In the genomic region with DNA sequence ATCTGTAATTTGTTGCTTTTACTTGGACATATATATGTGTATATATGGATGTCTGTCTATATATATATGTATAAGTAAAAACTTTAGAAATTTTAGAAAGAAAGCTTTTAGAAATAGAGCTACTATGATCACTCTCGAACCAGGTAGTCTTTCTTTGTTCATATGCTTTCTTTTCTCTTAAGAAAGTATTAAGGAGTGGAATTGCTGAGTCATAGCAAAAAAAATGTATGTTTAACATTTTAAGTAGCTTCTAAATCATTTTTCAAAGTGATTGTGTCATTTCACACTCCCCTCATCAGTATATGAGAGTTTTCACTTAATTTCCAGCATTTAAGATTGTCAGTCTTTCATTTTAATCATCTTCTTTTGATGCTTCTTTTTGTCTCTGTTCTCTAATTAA, we compare ENCODE assay signal across 15 cellular contexts.
DNase-seq lines count a peak whose midpoint lies in the region; ATAC-seq and TF ChIP-seq lines count a peak whose summit lies in the region.
"Had no signal": no experiment of that assay in that cellular context is flagged by ENCODE, and none has a peak within 500 bp of the region (broad histone marks: within the 10 kb centered on the region; RNA-seq: fewer than 3 reads in every experiment).

No MANE protein-coding gene starts in this region.

- POLR2A ChIA-PET in IMR-90 (lab: Charles Lee; ENCODE audit: unreplicated experiment) (no interaction called here), A673 (lab: Charles Lee; ENCODE audit: low non-redundant PET) (no interaction called here)

- H3K9ac ChIP-seq in IMR-90 (ENCODE audit: low read depth, low read length) (no peak overlapping the region), adipocyte (ENCODE audit: low read length) (no peak overlapping the region)

- no peak for ATAC-seq in IMR-90 (ENCODE audit: low read depth)

- TF ChIP-seq RAD21 in IMR-90 (IDR thresholded peaks at IDR 0.05; ENCODE audit: low read length): no peak

- intact Hi-C loops in IMR-90 (cut with micrococcal nuclease): no loop called here
- intact Hi-C loops in A673 (cut with micrococcal nuclease; ENCODE audit: unreplicated experiment): no loop called here

- no peak overlapping the region for H2BK15ac ChIP-seq in IMR-90 (ENCODE audit: low read depth, low read length)

- H3K18ac ChIP-seq in IMR-90 (ENCODE audit: low read depth, low read length): no peak overlapping the region

- no peaks in the 10 kb centered on the region for H3K27me3 Mint-ChIP-seq in mesothelial cell of epicardium (ENCODE audit: low read depth)
- H3K27me3 Mint-ChIP-seq in activated T-cell treated with anti-CD3 and anti-CD28 coated beads, Interleukin-2, amount 50 U/mL, for 24 hours: no peaks in the 10 kb centered on the region
- H3K27me3 Mint-ChIP-seq in activated naive CD4-positive, alpha-beta T cell treated with anti-CD3 and anti-CD28 coated beads, Interleukin-2, amount 10 ng/mL, durations not matched to agents 7 days and 5 days: no peaks in the 10 kb centered on the region

- no peaks in the 10 kb centered on the region for H3K9me3 Mint-ChIP-seq in mesothelial cell of epicardium
- H3K9me3 Mint-ChIP-seq in activated T-cell treated with anti-CD3 and anti-CD28 coated beads, Interleukin-2, amount 50 U/mL, for 24 hours: peaks cover 6% of the 10 kb centered on the region
- no peaks in the 10 kb centered on the region for H3K9me3 Mint-ChIP-seq in activated naive CD4-positive, alpha-beta T cell treated with anti-CD3 and anti-CD28 coated beads, Interleukin-2, amount 10 ng/mL, durations not matched to agents 7 days and 5 days

- no peaks in the 10 kb centered on the region for H3K36me3 ChIP-seq in IMR-90 (ENCODE audit: control insufficient read depth, insufficient read depth, low read length)
- no peaks in the 10 kb centered on the region for H3K36me3 ChIP-seq in adipocyte (ENCODE audit: control insufficient read depth, insufficient read depth, low read length, severe bottlenecking)
- no peaks in the 10 kb centered on the region for H3K36me3 ChIP-seq in A673 (ENCODE audit: insufficient read depth, low read length, poor library complexity, severe bottlenecking)

- no peak overlapping the region for H3K23ac ChIP-seq in IMR-90 (ENCODE audit: low read depth, low read length)

- no CpG with 5 or more reads among the region's 1 CpG for WGBS in IMR-90 (ENCODE audit: extremely low coverage in 2 of 2, insufficient read length in 1 of 2), 2 experiments

- no peak overlapping the region for H2AK9ac ChIP-seq in IMR-90 (replicated peaks; ENCODE audit: low read depth, low read length, poor library complexity)

- dilution Hi-C loops in IMR-90 (cut with HindIII; ENCODE audit: low sequenced_read_pairs, unreplicated experiment): no loop called here

- peak overlapping the region; percentile 37 for H3K27ac Mint-ChIP-seq in mesothelial cell of epicardium
- H3K27ac Mint-ChIP-seq in activated T-cell treated with anti-CD3 and anti-CD28 coated beads, Interleukin-2, amount 50 U/mL, for 24 hours: no peak overlapping the region
- H3K27ac Mint-ChIP-seq in activated naive CD4-positive, alpha-beta T cell treated with anti-CD3 and anti-CD28 coated beads, Interleukin-2, amount 10 ng/mL, durations not matched to agents 7 days and 5 days: no peak overlapping the region

- H3K9me1 ChIP-seq in IMR-90 (ENCODE audit: insufficient read depth, low read length): no peaks in the 10 kb centered on the region

- no peaks in the 10 kb centered on the region for H3K79me1 ChIP-seq in IMR-90 (ENCODE audit: low read depth in 1 of 2, low read length in 2 of 2)

- H2AFZ ChIP-seq in IMR-90 (replicated peaks; ENCODE audit: low read length, poor library complexity): no peak overlapping the region

- peaks cover 10% of the 10 kb centered on the region for H3K4me1 Mint-ChIP-seq in mesothelial cell of epicardium
- H3K4me1 Mint-ChIP-seq in activated T-cell treated with anti-CD3 and anti-CD28 coated beads, Interleukin-2, amount 50 U/mL, for 24 hours (ENCODE audit: low read depth): no peaks in the 10 kb centered on the region
- no peaks in the 10 kb centered on the region for H3K4me1 Mint-ChIP-seq in activated naive CD4-positive, alpha-beta T cell treated with anti-CD3 and anti-CD28 coated beads, Interleukin-2, amount 10 ng/mL, durations not matched to agents 7 days and 5 days

- H3K14ac ChIP-seq in IMR-90 (replicated peaks; ENCODE audit: low read depth, low read length): no peak overlapping the region

- H2BK5ac ChIP-seq in IMR-90 (ENCODE audit: low read depth, low read length, poor library complexity, severe bottlenecking): no peak overlapping the region

- no peak overlapping the region for H2BK120ac ChIP-seq in IMR-90 (ENCODE audit: low read depth, low read length)

- H3K4me3 Mint-ChIP-seq in mesothelial cell of epicardium: no peak overlapping the region
- no peak overlapping the region for H3K4me3 Mint-ChIP-seq in activated T-cell treated with anti-CD3 and anti-CD28 coated beads, Interleukin-2, amount 50 U/mL, for 24 hours
- no peak overlapping the region for H3K4me3 Mint-ChIP-seq in activated naive CD4-positive, alpha-beta T cell treated with anti-CD3 and anti-CD28 coated beads, Interleukin-2, amount 10 ng/mL, durations not matched to agents 7 days and 5 days

- H3K4me2 ChIP-seq in IMR-90 (ENCODE audit: low read depth, low read length): no peak overlapping the region

- no peaks in the 10 kb centered on the region for H4K20me1 ChIP-seq in IMR-90 (ENCODE audit: insufficient read depth, low read length)

- no peak for TF ChIP-seq POLR2A in IMR-90 (IDR thresholded peaks at IDR 0.05; ENCODE audit: low read depth, low read length)

- DNase-seq in ELR (ENCODE audit: low read depth) (peak; percentile 16), IMR-90 (no peak), adipocyte (ENCODE audit: low read depth) (peak; percentile 32), mesothelial cell of epicardium (ENCODE audit: low spot score in 2 of 2, unreplicated experiment in 2 of 2) (no peak), A673 (ENCODE audit: low spot score) (no peak), GM19238 (ENCODE audit: insufficient read length, low spot score) (no peak)
- DNase-seq in activated T-cell treated with anti-CD3 and anti-CD28 coated beads, Interleukin-2, amount 50 U/mL, for 24 hours: no peak
- no peak for DNase-seq in activated naive CD4-positive, alpha-beta T cell treated with anti-CD3 and anti-CD28 coated beads, Interleukin-2, amount 10 ng/mL, durations not matched to agents 7 days and 5 days
- DNase-seq: AML-193, DMS79, GOT3, NCI-H1105 treated with DMSO at 0.1 percent for 48 hours, NCI-H1694, NCI-H748 treated with DMSO at 0.1 percent for 48 hours had no signal

- BruUV-seq in IMR-90 (replicated peaks; lab: Mats Ljungman, UMichigan) (no TSS peak), A673 (replicated peaks; lab: Mats Ljungman, UMichigan) (no TSS peak)

- H3K27me3 ChIP-seq in IMR-90 (ENCODE audit: control insufficient read depth, insufficient read depth, low read length) (no peaks in the 10 kb centered on the region), adipocyte (replicated peaks; ENCODE audit: control insufficient read depth, insufficient read depth, low read length) (no peaks in the 10 kb centered on the region), A673 (replicated peaks; ENCODE audit: insufficient read depth, low read depth, low read length, poor library complexity) (no peaks in the 10 kb centered on the region)

- H3K36me3 Mint-ChIP-seq in mesothelial cell of epicardium: no peaks in the 10 kb centered on the region
- no peaks in the 10 kb centered on the region for H3K36me3 Mint-ChIP-seq in activated T-cell treated with anti-CD3 and anti-CD28 coated beads, Interleukin-2, amount 50 U/mL, for 24 hours (ENCODE audit: low read depth)
- no peaks in the 10 kb centered on the region for H3K36me3 Mint-ChIP-seq in activated naive CD4-positive, alpha-beta T cell treated with anti-CD3 and anti-CD28 coated beads, Interleukin-2, amount 10 ng/mL, durations not matched to agents 7 days and 5 days

- H3K27ac ChIP-seq in IMR-90 (ENCODE audit: insufficient read depth, low read length) (no peak overlapping the region), A673 (ENCODE audit: low read depth, low read length, poor library complexity, severe bottlenecking) (no peak overlapping the region)
- H3K27ac ChIP-seq: C4-2B had no signal

- no peak overlapping the region for H4K8ac ChIP-seq in IMR-90 (ENCODE audit: low read depth in 2 of 2, low read length in 2 of 2)

- H4K5ac ChIP-seq in IMR-90 (ENCODE audit: low read depth, low read length): no peak overlapping the region

- in situ Hi-C loops in IMR-90 (cut with MboI; ENCODE audit: low sequenced_read_pairs): no loop called here

- CTCF ChIA-PET in IMR-90 (lab: Yijun Ruan, JAX) (no interaction called here), A673 (lab: Charles Lee) (no interaction called here)
- CTCF ChIA-PET in activated naive CD4-positive, alpha-beta T cell treated with anti-CD3 and anti-CD28 coated beads, Interleukin-2, amount 10 ng/mL, durations not matched to agents 7 days and 5 days (lab: Charles Lee): no interaction called here

- H3K4me3 ChIP-seq in IMR-90 (ENCODE audit: insufficient read depth, low read depth, low read length) (no peak overlapping the region), adipocyte (ENCODE audit: low read length) (no peak overlapping the region), A673 (ENCODE audit: low read depth, low read length, poor library complexity, severe bottlenecking) (no peak overlapping the region)

- no peak overlapping the region for H3K4ac ChIP-seq in IMR-90 (ENCODE audit: low read depth, low read length)

- H3K56ac ChIP-seq in IMR-90 (ENCODE audit: extremely low read depth, insufficient read depth, low read length): no peak overlapping the region

- no peak overlapping the region for H4K91ac ChIP-seq in IMR-90 (ENCODE audit: insufficient read depth, low read depth, low read length)

- no peaks in the 10 kb centered on the region for H3K4me1 ChIP-seq in IMR-90 (ENCODE audit: control insufficient read depth, insufficient read depth, low read length)
- no peaks in the 10 kb centered on the region for H3K4me1 ChIP-seq in adipocyte (ENCODE audit: control insufficient read depth, insufficient read depth, low read length)
- no peaks in the 10 kb centered on the region for H3K4me1 ChIP-seq in A673 (ENCODE audit: insufficient read depth, low read length, poor library complexity, severe bottlenecking)

- H2AK5ac ChIP-seq in IMR-90 (ENCODE audit: low read depth, low read length): no peak overlapping the region

- no peak overlapping the region for H2BK20ac ChIP-seq in IMR-90 (ENCODE audit: low read depth, low read length)

- 0 out of 2 replicates have a peak, but pooled peaks cover 3% of the 10 kb centered on the region for H3K9me3 ChIP-seq in IMR-90 (ENCODE audit: control insufficient read depth, insufficient read depth, low read length)
- no peaks in the 10 kb centered on the region for H3K9me3 ChIP-seq in adipocyte (ENCODE audit: control insufficient read depth, low read length)
- no peaks in the 10 kb centered on the region for H3K9me3 ChIP-seq in A673 (ENCODE audit: low read depth, low read length, poor library complexity, severe bottlenecking)

- TF ChIP-seq CTCF in IMR-90 (conservative IDR thresholded peaks at IDR 0.05; ENCODE audit: low read depth, low read length) (no peak), mesothelial cell of epicardium (IDR thresholded peaks at IDR 0.05; ENCODE audit: unreplicated experiment) (no peak), A673 (conservative IDR thresholded peaks at IDR 0.05; ENCODE audit: low read depth, low read length) (no peak)

TF ChIP-seq in IMR-90, 13 proteins besides CTCF, POLR2A, EP300 and RAD21 (continues in another document):
- 0 out of 2 replicates have a peak, but pooled peaks have one; percentile 5 for TF ChIP-seq MAFK (IDR thresholded peaks at IDR 0.05; ENCODE audit: low read depth, low read length)

Comparison
In these comparisons a context has a peak if more than half of its experiments do, and no peak if none do; other contexts are left out.
1. DNase-seq: peak in ELR (single experiment) and adipocyte (single experiment); none in IMR-90 (single experiment), mesothelial cell of epicardium (0 of 2), activated T-cell treated with anti-CD3 and anti-CD28 coated beads, Interleukin-2, amount 50 U/mL, for 24 hours (single experiment), A673 (single experiment), activated naive CD4-positive, alpha-beta T cell treated with anti-CD3 and anti-CD28 coated beads, Interleukin-2, amount 10 ng/mL, durations not matched to agents 7 days and 5 days (single experiment) and GM19238 (single experiment).